In genomic region chr3:107172411-107172810, GRCh38 we compare ENCODE assay signal across 34 cellular contexts.
DNase-seq lines count a peak whose midpoint lies in the region; ATAC-seq, FAIRE-seq and TF ChIP-seq lines count a peak whose summit lies in the region.
"Had no signal": no experiment of that assay in that cellular context is flagged by ENCODE, and none has a peak within 500 bp of the region (broad histone marks: within the 10 kb centered on the region; RNA-seq: fewer than 3 reads in every experiment).

No MANE protein-coding gene starts in this region.

- no peak overlapping the region for H2BK120ac ChIP-seq in IMR-90 (ENCODE audit: low read depth, low read length)

- TF ChIP-seq RAD21 in HepG2 (CRISPR knock-in tag; IDR thresholded peaks at IDR 0.05) (no peak), A549 (conservative IDR thresholded peaks at IDR 0.05 in 1 of 2, IDR thresholded peaks at IDR 0.05 in 1 of 2) (no peak), IMR-90 (IDR thresholded peaks at IDR 0.05; ENCODE audit: low read length) (no peak), K562 (CRISPR knock-in tag; conservative IDR thresholded peaks at IDR 0.05 in 1 of 2, IDR thresholded peaks at IDR 0.05 in 1 of 2) (no peak)

- no peak for ATAC-seq in HepG2
- ATAC-seq in right lobe of liver, result no peak
- ATAC-seq in A549, result no peak
- no peak for ATAC-seq in IMR-90 (ENCODE audit: low read depth)
- no peak for ATAC-seq in K562
- ATAC-seq in SK-N-SH treated with all-trans-retinoic acid at 6 μM for 48 hours, result no peak
- ATAC-seq in GM19467 (IDR thresholded peaks at IDR 0.05; ENCODE audit: unreplicated experiment), result no peak
- ATAC-seq: CD8-positive, alpha-beta T cell had no signal

- H3K9me3 ChIP-seq in HepG2 (ENCODE audit: low read length) (peaks cover 28% of the 10 kb centered on the region; the same call in 1 of the 2 replicates), right lobe of liver (no peaks in the 10 kb centered on the region), A549 (peaks cover 5% of the 10 kb centered on the region; the same call in 1 of the 3 replicates), IMR-90 (ENCODE audit: control insufficient read depth, insufficient read depth, low read length) (no peaks in the 10 kb centered on the region; the same call in 1 of the 2 replicates), K562 (replicated peaks; ENCODE audit: control insufficient read depth, insufficient read depth, low read depth, low read length) (no peaks in the 10 kb centered on the region)
- H3K9me3 ChIP-seq: BE2C, Caco-2 had no signal

- no peak overlapping the region for H3K14ac ChIP-seq in IMR-90 (replicated peaks; ENCODE audit: low read depth, low read length)

- WGBS in HepG2 (ENCODE audit: low lambda C conversion rate), result 0% methylated on average over 1 of the region's 1 CpG
- 100% methylated on average over 1 of the region's 1 CpG for WGBS in right lobe of liver (ENCODE audit: insufficient coverage, low coverage, low lambda C conversion rate, missing lambda C conversion rate)
- 34% methylated on average over 1 of the region's 1 CpG for WGBS in A549 (ENCODE audit: missing lambda C conversion rate)
- no CpG with 5 or more reads among the region's 1 CpG for WGBS in IMR-90 (ENCODE audit: extremely low coverage in 2 of 2, insufficient read length in 1 of 2), 2 experiments
- WGBS in K562 (ENCODE audit: insufficient coverage, low coverage, missing lambda C conversion rate), result 0% methylated on average over 1 of the region's 1 CpG

- H3K9me1 ChIP-seq in IMR-90 (ENCODE audit: insufficient read depth, low read length) (no peaks in the 10 kb centered on the region), K562 (ENCODE audit: control insufficient read depth, insufficient read depth, low read length) (no peaks in the 10 kb centered on the region)

- no peak for TF ChIP-seq POLR2A in HepG2 (IDR thresholded peaks at IDR 0.05; ENCODE audit: insufficient read depth in 1 of 2, low read depth in 2 of 2, low read length in 2 of 2)
- no peak for TF ChIP-seq POLR2A in right lobe of liver (IDR thresholded peaks at IDR 0.05)
- TF ChIP-seq POLR2A in A549 (IDR thresholded peaks at IDR 0.05; ENCODE audit: low read length), result no peak
- TF ChIP-seq POLR2A in IMR-90 (IDR thresholded peaks at IDR 0.05; ENCODE audit: low read depth, low read length), result no peak
- TF ChIP-seq POLR2A in K562 (conservative IDR thresholded peaks at IDR 0.05), result no peak

- H3K4me2 ChIP-seq in HepG2 (ENCODE audit: low read depth, low read length) (no peak overlapping the region), A549 (no peak overlapping the region), IMR-90 (ENCODE audit: low read depth, low read length) (no peak overlapping the region), K562 (ENCODE audit: insufficient read depth, low read length) (no peak overlapping the region)
- H3K4me2 ChIP-seq: BLaER1; BLaER1 treated with 17β-estradiol and CSF1 and Interleukin-3, amounts not matched to agents 10 nM and 100 nM had no signal

- no peak overlapping the region for H2BK15ac ChIP-seq in IMR-90 (ENCODE audit: low read depth, low read length)

- H3K56ac ChIP-seq in IMR-90 (ENCODE audit: extremely low read depth, insufficient read depth, low read length), result no peak overlapping the region

- H3K4ac ChIP-seq in IMR-90 (ENCODE audit: low read depth, low read length), result no peak overlapping the region

- H3K27ac ChIP-seq in HepG2 (ENCODE audit: extremely low read length, insufficient read depth, low read length), result no peak overlapping the region
- no peak overlapping the region for H3K27ac ChIP-seq in right lobe of liver
- H3K27ac ChIP-seq in A549, result no peak overlapping the region
- no peak overlapping the region for H3K27ac ChIP-seq in IMR-90 (ENCODE audit: insufficient read depth, low read length)
- no peak overlapping the region for H3K27ac ChIP-seq in K562 (ENCODE audit: extremely low read depth, low read depth, low read length)
- H3K27ac ChIP-seq: 22Rv1; BLaER1; BLaER1 treated with 17β-estradiol and CSF1 and Interleukin-3, amounts not matched to agents 10 nM and 100 nM; C4-2B had no signal

- no peak overlapping the region for H3K18ac ChIP-seq in IMR-90 (ENCODE audit: low read depth, low read length)

- H3K36me3 ChIP-seq in HepG2 (replicated peaks in 1 of 2; ENCODE audit: control insufficient read depth in 1 of 2, insufficient read depth in 2 of 2, low read length in 2 of 2), result no peaks in the 10 kb centered on the region
- H3K36me3 ChIP-seq in right lobe of liver, result no peaks in the 10 kb centered on the region
- H3K36me3 ChIP-seq in IMR-90 (ENCODE audit: control insufficient read depth, insufficient read depth, low read length), result no peaks in the 10 kb centered on the region
- H3K36me3 ChIP-seq in K562 (ENCODE audit: control insufficient read depth, insufficient read depth, low read length), result no peaks in the 10 kb centered on the region
- H3K36me3 ChIP-seq: BE2C; BLaER1; BLaER1 treated with 17β-estradiol and CSF1 and Interleukin-3, amounts not matched to agents 10 nM and 100 nM had no signal

- no peaks in the 10 kb centered on the region for H3K27me3 ChIP-seq in HepG2 (ENCODE audit: control insufficient read depth in 1 of 2, insufficient read depth in 2 of 2, low read length in 2 of 2)
- H3K27me3 ChIP-seq in right lobe of liver, result no peaks in the 10 kb centered on the region
- no peaks in the 10 kb centered on the region for H3K27me3 ChIP-seq in IMR-90 (ENCODE audit: control insufficient read depth, insufficient read depth, low read length)
- no peaks in the 10 kb centered on the region for H3K27me3 ChIP-seq in K562 (ENCODE audit: control insufficient read depth in 2 of 2, insufficient read depth in 2 of 2, low read length in 2 of 2)
- H3K27me3 ChIP-seq: BE2C; BLaER1; BLaER1 treated with 17β-estradiol and CSF1 and Interleukin-3, amounts not matched to agents 10 nM and 100 nM had no signal

- TF ChIP-seq CTCF in HepG2 (CRISPR knock-in tag; IDR thresholded peaks at IDR 0.05), result no peak
- TF ChIP-seq CTCF in right lobe of liver (IDR thresholded peaks at IDR 0.05), result no peak
- TF ChIP-seq CTCF in A549 (IDR thresholded peaks at IDR 0.05), result no peak
- no peak for TF ChIP-seq CTCF in IMR-90 (conservative IDR thresholded peaks at IDR 0.05; ENCODE audit: low read depth, low read length)
- no peak for TF ChIP-seq CTCF in K562 (IDR thresholded peaks at IDR 0.05 in 2 of 3, conservative IDR thresholded peaks at IDR 0.05 in 1 of 3; ENCODE audit: insufficient read depth in 2 of 3, low read depth in 1 of 3, low read length in 3 of 3)

- no peak overlapping the region for H2BK20ac ChIP-seq in IMR-90 (ENCODE audit: low read depth, low read length)

- H4K5ac ChIP-seq in IMR-90 (ENCODE audit: low read depth, low read length), result no peak overlapping the region

- DNase-seq in HepG2 (ENCODE audit: low spot score), result no peak
- DNase-seq in right lobe of liver, result no peak
- DNase-seq in A549 (ENCODE audit: low read depth in 1 of 2, low spot score in 1 of 2), result no peak
- DNase-seq in IMR-90, result no peak
- DNase-seq in K562 (ENCODE audit: extremely low read depth in 1 of 4, low spot score in 3 of 4), result no peak
- DNase-seq in effector CD4-positive, alpha-beta T cell, result no peak
- DNase-seq: 8988T; ACHN; AML-193; BE2C; C1 segment of cervical spinal cord; Caco-2; Calu3; CD4-positive, alpha-beta memory T cell; CD4-positive, alpha-beta T cell; CD4-positive, CD25-positive, alpha-beta regulatory T cell; CD8-positive, alpha-beta memory T cell; CD8-positive, alpha-beta T cell; COR-L47; DMS 273 treated with DMSO at 0.1 percent for 48 hours; DMS153; DMS53; DMS79; DMS79 treated with DMSO at 0.1 percent for 48 hours; DND-41; EL had no signal

- no peak overlapping the region for H4K91ac ChIP-seq in IMR-90 (ENCODE audit: insufficient read depth, low read depth, low read length)

- dilution Hi-C loops in IMR-90 (cut with HindIII; ENCODE audit: low sequenced_read_pairs, unreplicated experiment), result no loop called here

- H4K20me1 ChIP-seq in HepG2 (ENCODE audit: insufficient read depth, low read length) (no peaks in the 10 kb centered on the region), IMR-90 (ENCODE audit: insufficient read depth, low read length) (no peaks in the 10 kb centered on the region), K562 (replicated peaks; ENCODE audit: control insufficient read depth, insufficient read depth, low read length) (no peaks in the 10 kb centered on the region)
- H4K20me1 ChIP-seq: BLaER1; BLaER1 treated with 17β-estradiol and CSF1 and Interleukin-3, amounts not matched to agents 10 nM and 100 nM had no signal

- no peak overlapping the region for H2AK9ac ChIP-seq in IMR-90 (replicated peaks; ENCODE audit: low read depth, low read length, poor library complexity)

- no peak overlapping the region for H2AFZ ChIP-seq in HepG2 (ENCODE audit: low read length)
- H2AFZ ChIP-seq in IMR-90 (replicated peaks; ENCODE audit: low read length, poor library complexity), result no peak overlapping the region
- no peak overlapping the region for H2AFZ ChIP-seq in K562 (ENCODE audit: low read depth, low read length)

- intact Hi-C loops in HepG2 (cut with micrococcal nuclease; ENCODE audit: unreplicated experiment), result no loop called here
- intact Hi-C loops in right lobe of liver (cut with DNase I), result no loop called here
- intact Hi-C loops in IMR-90 (cut with micrococcal nuclease), result no loop called here
- intact Hi-C loops in K562 (cut with micrococcal nuclease), result no loop called here

- POLR2A ChIA-PET in HepG2 (lab: Yijun Ruan, JAX), result no interaction called here
- POLR2A ChIA-PET in A549 (lab: Yijun Ruan, JAX), result no interaction called here
- POLR2A ChIA-PET in IMR-90 (lab: Charles Lee; ENCODE audit: unreplicated experiment), result no interaction called here
- POLR2A ChIA-PET in K562 (lab: Yijun Ruan, JAX), result no interaction called here

- H3K4me1 ChIP-seq in HepG2 (ENCODE audit: insufficient read depth, low read length), result no peaks in the 10 kb centered on the region
- no peaks in the 10 kb centered on the region for H3K4me1 ChIP-seq in right lobe of liver
- H3K4me1 ChIP-seq in A549, result no peaks in the 10 kb centered on the region
- H3K4me1 ChIP-seq in IMR-90 (ENCODE audit: control insufficient read depth, insufficient read depth, low read length), result no peaks in the 10 kb centered on the region
- no peaks in the 10 kb centered on the region for H3K4me1 ChIP-seq in K562 (replicated peaks in 1 of 2; ENCODE audit: control insufficient read depth in 2 of 2, insufficient read depth in 2 of 2, low read length in 2 of 2)
- H3K4me1 ChIP-seq: BE2C; BLaER1; BLaER1 treated with 17β-estradiol and CSF1 and Interleukin-3, amounts not matched to agents 10 nM and 100 nM; Caco-2 had no signal

- in situ Hi-C loops in HepG2 (cut with HindIII; ENCODE audit: extremely low pct_ligation_motif_present, low pct_unique_long_range_greater_than_20kb), result no loop called here
- in situ Hi-C loops in IMR-90 (cut with MboI; ENCODE audit: low sequenced_read_pairs), result no loop called here
- in situ Hi-C loops in K562 (cut with MboI), result no loop called here

- H4K8ac ChIP-seq in IMR-90 (ENCODE audit: low read depth in 2 of 2, low read length in 2 of 2), result no peak overlapping the region

- H3K4me3 ChIP-seq in HepG2 (replicated peaks in 1 of 3; ENCODE audit: insufficient read depth in 1 of 3, low read depth in 2 of 3, low read length in 3 of 3), result no peak overlapping the region
- H3K4me3 ChIP-seq in right lobe of liver, result no peak overlapping the region
- no peak overlapping the region for H3K4me3 ChIP-seq in A549
- no peak overlapping the region for H3K4me3 ChIP-seq in IMR-90 (ENCODE audit: insufficient read depth, low read depth, low read length)
- no peak overlapping the region for H3K4me3 ChIP-seq in K562
- H3K4me3 ChIP-seq: BLaER1; BLaER1 treated with 17β-estradiol and CSF1 and Interleukin-3, amounts not matched to agents 10 nM and 100 nM had no signal

- BruUV-seq in HepG2 (replicated peaks; lab: Mats Ljungman, UMichigan), result no TSS peak
- no TSS peak for BruUV-seq in IMR-90 (replicated peaks; lab: Mats Ljungman, UMichigan)
- BruUV-seq in K562 (replicated peaks; lab: Mats Ljungman, UMichigan), result no TSS peak

- H3K9ac ChIP-seq in HepG2 (ENCODE audit: insufficient read depth, low read depth, low read length) (no peak overlapping the region), IMR-90 (ENCODE audit: low read depth, low read length) (no peak overlapping the region), K562 (ENCODE audit: insufficient read depth in 1 of 2, low read depth in 2 of 2, low read length in 2 of 2) (no peak overlapping the region)
- H3K9ac ChIP-seq: BLaER1; BLaER1 treated with 17β-estradiol and CSF1 and Interleukin-3, amounts not matched to agents 10 nM and 100 nM had no signal

- no peaks in the 10 kb centered on the region for H3K79me1 ChIP-seq in IMR-90 (ENCODE audit: low read depth in 1 of 2, low read length in 2 of 2)

- no peak for TF ChIP-seq EP300 in HepG2 (IDR thresholded peaks at IDR 0.05; ENCODE audit: low read depth in 2 of 2, low read length in 2 of 2)
- no peak for TF ChIP-seq EP300 in HepG2 (CRISPR knock-in tag; IDR thresholded peaks at IDR 0.05; ENCODE audit: borderline replicate concordance)
- TF ChIP-seq EP300 in A549 (IDR thresholded peaks at IDR 0.05), result no peak
- TF ChIP-seq EP300 in K562 (IDR thresholded peaks at IDR 0.05; ENCODE audit: low read length), result no peak

- no peak overlapping the region for H3K23ac ChIP-seq in IMR-90 (ENCODE audit: low read depth, low read length)

- FAIRE-seq in HepG2 (lab: Jason Lieb, UNC) (no peak), A549 (lab: Jason Lieb, UNC) (no peak), K562 (lab: Jason Lieb, UNC) (no peak)
- FAIRE-seq: A204.1, D721Med had no signal

- no peak overlapping the region for H2AK5ac ChIP-seq in IMR-90 (ENCODE audit: low read depth, low read length)

- CTCF ChIA-PET in HepG2 (lab: Yijun Ruan, JAX; ENCODE audit: low intra/inter-chr PET ratio, low total read pairs) (no interaction called here), A549 (lab: Yijun Ruan, JAX) (interaction anchor here (1.3 kb wide), 1 partner anchor 14 kb away, joined by 3 read pairs; no protein-coding TSS in a partner anchor), IMR-90 (lab: Yijun Ruan, JAX) (interaction anchor here (1.0 kb wide), 1 partner anchor 20 kb away, joined by 3 read pairs; no protein-coding TSS in a partner anchor), K562 (lab: Yijun Ruan, JAX; ENCODE audit: low intra/inter-chr PET ratio) (no interaction called here)

- H2BK5ac ChIP-seq in IMR-90 (ENCODE audit: low read depth, low read length, poor library complexity, severe bottlenecking), result no peak overlapping the region

- H3K79me2 ChIP-seq in HepG2 (ENCODE audit: insufficient read depth, low read length) (no peaks in the 10 kb centered on the region), K562 (ENCODE audit: control insufficient read depth, insufficient read depth, low read length) (no peaks in the 10 kb centered on the region)

Comparison
In these comparisons a context has a peak if more than half of its experiments do, and no peak if none do; other contexts are left out.
1. CTCF ChIA-PET loops: an anchor here in A549 (1.3 kb wide) and IMR-90 (1.0 kb wide); none called in HepG2 and K562.
2. Of the 241 proteins assayed by ChIP-seq in both HepG2 and K562: peak only in HepG2: MAFF and MAFK; only in K562: none; in both: none; in neither: 239.